Comparison of ENCODE assay signal across 18 cellular contexts in genomic region chr7:68038621-68039314, GRCh38.
A peak's percentile ranks its signal among the peaks of the same experiment; 100 is the strongest.
DNase-seq lines count a peak whose midpoint lies in the region; ATAC-seq, FAIRE-seq and TF ChIP-seq lines count a peak whose summit lies in the region.
"Had no signal": no experiment of that assay in that cellular context is flagged by ENCODE, and none has a peak within 500 bp of the region (broad histone marks: within the 10 kb centered on the region; RNA-seq: fewer than 3 reads in every experiment).

No MANE protein-coding gene starts in this region.

- WGBS in H1 (ENCODE audit: extremely low coverage in 1 of 2, insufficient coverage in 1 of 2, insufficient read length in 1 of 2, insufficient replicate concordance in 2 of 2, low coverage in 1 of 2, low lambda C conversion rate in 2 of 2, missing lambda C conversion rate in 1 of 2), 2 experiments: 93% methylated on average over 4 of the region's 4 CpGs; no CpG with 5 or more reads in 1 of the 2 experiments

- H3K36me3 ChIP-seq in H1 (ENCODE audit: control insufficient read depth in 2 of 4, insufficient read depth in 4 of 4, low read length in 3 of 4): no peaks in the 10 kb centered on the region
- H3K36me3 ChIP-seq: ascending aorta, esophagus squamous epithelium had no signal

- H3K9ac ChIP-seq in H1 (replicated peaks in 1 of 4; ENCODE audit: extremely low read depth in 1 of 4, low read depth in 3 of 4, low read length in 3 of 4): no peak overlapping the region

- no peaks in the 10 kb centered on the region for H3K4me1 ChIP-seq in H1 (replicated peaks in 1 of 4; ENCODE audit: control insufficient read depth in 3 of 4, insufficient read depth in 4 of 4, low read length in 3 of 4)
- H3K4me1 ChIP-seq: ascending aorta, esophagus squamous epithelium had no signal

- H4K5ac ChIP-seq in H1 (ENCODE audit: insufficient read length, low read depth, low read length): no peak overlapping the region

- no peak for FAIRE-seq in H1 (lab: Jason Lieb, UNC)

- H3K9me3 Mint-ChIP-seq in stimulated activated memory B cell treated with anti-CD40 and anti-IgM and Interleukin-4, amounts not matched to agents 10 μg/mL and 1 μg/mL and 100 μg/mL, for 72 hours: peaks cover 5% of the 10 kb centered on the region

- no peak overlapping the region for H4K91ac ChIP-seq in H1 (replicated peaks; ENCODE audit: insufficient read length, low read length)

- H3K4me3 ChIP-seq in H1 (ENCODE audit: extremely low read depth in 1 of 4, insufficient read depth in 2 of 4, low read depth in 3 of 4, low read length in 4 of 4): no peak overlapping the region
- H3K4me3 ChIP-seq: ascending aorta, esophagus squamous epithelium, lung had no signal

- POLR2A ChIA-PET in H1 (lab: Charles Lee; ENCODE audit: partially characterized antibody): no interaction called here

- H3K79me2 ChIP-seq in H1 (ENCODE audit: control insufficient read depth in 1 of 2, insufficient read depth in 2 of 2, low read length in 2 of 2): no peaks in the 10 kb centered on the region

- no peaks in the 10 kb centered on the region; a peak in 1 of 7 replicates for H3K27me3 ChIP-seq in H1 (replicated peaks in 1 of 4; ENCODE audit: control insufficient read depth in 3 of 4, extremely low read depth in 1 of 4, insufficient read depth in 3 of 4, low read length in 3 of 4)
- H3K27me3 ChIP-seq: ascending aorta, esophagus squamous epithelium had no signal

- TF ChIP-seq CTCF in H1 (IDR thresholded peaks at IDR 0.05; ENCODE audit: control extremely low read depth in 1 of 3, insufficient read depth in 1 of 3, low read depth in 1 of 3, low read length in 3 of 3): no peak

- TF ChIP-seq RAD21 in H1 (IDR thresholded peaks at IDR 0.05 in 1 of 2, conservative IDR thresholded peaks at IDR 0.05 in 1 of 2; ENCODE audit: low read depth in 2 of 2, low read length in 2 of 2): no peak

- H2BK120ac ChIP-seq in H1 (replicated peaks; ENCODE audit: low read depth, low read length): no peak overlapping the region

- no peak overlapping the region for H2AK5ac ChIP-seq in H1 (ENCODE audit: low read depth, low read length)

- H2BK15ac ChIP-seq in H1 (ENCODE audit: low read length): no peak overlapping the region

- H2BK12ac ChIP-seq in H1 (ENCODE audit: low read depth, low read length): no peak overlapping the region

- H3K36me3 Mint-ChIP-seq in stimulated activated memory B cell treated with anti-CD40 and anti-IgM and Interleukin-4, amounts not matched to agents 10 μg/mL and 1 μg/mL and 100 μg/mL, for 72 hours: no peaks in the 10 kb centered on the region
- H3K36me3 Mint-ChIP-seq: natural killer cell treated with Interleukin-12 subunit alpha and Interleukin-12 subunit beta and Interleukin-15 and Interleukin-18, amount 100 ng/mL, for 72 hours had no signal

- CTCF ChIA-PET in H1 (lab: Charles Lee; ENCODE audit: partially characterized antibody): no interaction called here

- no peak overlapping the region for H2AFZ ChIP-seq in H1 (ENCODE audit: low read length)

- H3K4me3 Mint-ChIP-seq in stimulated activated memory B cell treated with anti-CD40 and anti-IgM and Interleukin-4, amounts not matched to agents 10 μg/mL and 1 μg/mL and 100 μg/mL, for 72 hours: no peak overlapping the region
- H3K4me3 Mint-ChIP-seq: activated B cell treated with CpG ODN at 0.5 μM for 24 hours; natural killer cell treated with Interleukin-12 subunit alpha and Interleukin-12 subunit beta and Interleukin-15 and Interleukin-18, amount 100 ng/mL, for 72 hours had no signal

- H2BK5ac ChIP-seq in H1 (ENCODE audit: low read depth, low read length): no peak overlapping the region

- H3K27ac ChIP-seq in H1 (ENCODE audit: low read depth, low read length): no peak overlapping the region
- H3K27ac ChIP-seq: ascending aorta, esophagus squamous epithelium had no signal

- no peak for TF ChIP-seq POLR2A in H1 (IDR thresholded peaks at IDR 0.05; ENCODE audit: control extremely low read depth in 1 of 2, low read depth in 2 of 2, low read length in 2 of 2)

- no peak overlapping the region for H3K56ac ChIP-seq in H1 (replicated peaks; ENCODE audit: insufficient read length, low read depth, low read length)

- H3K18ac ChIP-seq in H1 (ENCODE audit: extremely low read depth, low read length): no peak overlapping the region

- no peak overlapping the region for H3K4me2 ChIP-seq in H1 (ENCODE audit: insufficient read depth in 1 of 2, low read depth in 2 of 2, low read length in 2 of 2)

- no peak for ATAC-seq in HG03521 (IDR thresholded peaks at IDR 0.05; ENCODE audit: unreplicated experiment)
- ATAC-seq in stimulated activated memory B cell treated with anti-CD40 and anti-IgM and Interleukin-4, amounts not matched to agents 10 μg/mL and 1 μg/mL and 100 μg/mL, for 72 hours: no peak
- ATAC-seq: natural killer cell treated with Interleukin-12 subunit alpha and Interleukin-12 subunit beta and Interleukin-15 and Interleukin-18, amount 100 ng/mL, for 72 hours had no signal

- no peak for TF ChIP-seq EP300 in H1 (IDR thresholded peaks at IDR 0.05; ENCODE audit: borderline replicate concordance in 1 of 2, low read depth in 2 of 2, low read length in 2 of 2)

- H3K9me3 ChIP-seq in H1 (ENCODE audit: insufficient read depth in 2 of 2, low read depth in 1 of 2, low read length in 1 of 2): 0 out of 4 replicates have a peak, but pooled peaks cover 0 to 2% of the 10 kb centered on the region in 2 experiments
- H3K9me3 ChIP-seq: ascending aorta, esophagus squamous epithelium had no signal

- H3K27me3 Mint-ChIP-seq in stimulated activated memory B cell treated with anti-CD40 and anti-IgM and Interleukin-4, amounts not matched to agents 10 μg/mL and 1 μg/mL and 100 μg/mL, for 72 hours: no peaks in the 10 kb centered on the region
- H3K27me3 Mint-ChIP-seq: activated B cell treated with CpG ODN at 0.5 μM for 24 hours; natural killer cell treated with Interleukin-12 subunit alpha and Interleukin-12 subunit beta and Interleukin-15 and Interleukin-18, amount 100 ng/mL, for 72 hours had no signal

- no peaks in the 10 kb centered on the region for H3K79me1 ChIP-seq in H1 (ENCODE audit: low read depth, low read length)

- no peaks in the 10 kb centered on the region; the same call in 1 of the 2 replicates for H3K23me2 ChIP-seq in H1 (ENCODE audit: low read depth, low read length)

- no peak overlapping the region for H3K27ac Mint-ChIP-seq in stimulated activated memory B cell treated with anti-CD40 and anti-IgM and Interleukin-4, amounts not matched to agents 10 μg/mL and 1 μg/mL and 100 μg/mL, for 72 hours
- H3K27ac Mint-ChIP-seq: activated B cell treated with CpG ODN at 0.5 μM for 24 hours; natural killer cell treated with Interleukin-12 subunit alpha and Interleukin-12 subunit beta and Interleukin-15 and Interleukin-18, amount 100 ng/mL, for 72 hours had no signal

- H4K8ac ChIP-seq in H1 (ENCODE audit: extremely low read depth, insufficient read depth, low read length): no peak overlapping the region

- no peak overlapping the region for H2BK20ac ChIP-seq in H1 (ENCODE audit: low read length)

- no peak overlapping the region for H3K4ac ChIP-seq in H1 (replicated peaks; ENCODE audit: insufficient read length, low read depth, low read length)

- peak; percentile 1 for DNase-seq in GM04503 (ENCODE audit: low read depth)
- peak; percentile 57 for DNase-seq in RKO (ENCODE audit: low spot score)
- no peak for DNase-seq in H1 (ENCODE audit: low read depth in 1 of 2, low spot score in 2 of 2)
- peak; percentile 27 for DNase-seq in mucosa of gallbladder (ENCODE audit: low spot score)
- DNase-seq in hypothalamus (lab: John Stamatoyannopoulos, UW): no peak
- DNase-seq in midbrain (lab: John Stamatoyannopoulos, UW): no peak
- DNase-seq: activated B cell treated with CpG ODN at 0.5 μM for 24 hours, activated gamma-delta T cell, DMS79, esophagus squamous epithelium, MM.1S, NCI-H2029 treated with DMSO at 0.1 percent for 48 hours, NCI-H774 had no signal

- no peak overlapping the region for H3K14ac ChIP-seq in H1 (ENCODE audit: insufficient read length)

- H3K4me1 Mint-ChIP-seq in stimulated activated memory B cell treated with anti-CD40 and anti-IgM and Interleukin-4, amounts not matched to agents 10 μg/mL and 1 μg/mL and 100 μg/mL, for 72 hours: no peaks in the 10 kb centered on the region
- H3K4me1 Mint-ChIP-seq: activated B cell treated with CpG ODN at 0.5 μM for 24 hours had no signal

- H3K23ac ChIP-seq in H1 (ENCODE audit: insufficient read length): no peak overlapping the region

- H4K20me1 ChIP-seq in H1 (replicated peaks in 1 of 2; ENCODE audit: control insufficient read depth in 1 of 2, insufficient read depth in 2 of 2, low read length in 2 of 2): no peaks in the 10 kb centered on the region

TF ChIP-seq in H1, 55 proteins besides CTCF, POLR2A, EP300 and RAD21:
- TF ChIP-seq BACH1 (IDR thresholded peaks at IDR 0.05; ENCODE audit: low read length): 0 out of 2 replicates have a peak, but pooled peaks have one; percentile 35
- no peak for TF ChIP-seq NRF1 (IDR thresholded peaks at IDR 0.05; ENCODE audit: low read depth, low read length)

Comparison
In these comparisons a context has a peak if more than half of its experiments do, and no peak if none do; other contexts are left out.
1. DNase-seq: peak in GM04503 (single experiment), RKO (single experiment) and mucosa of gallbladder (single experiment); none in H1 (0 of 2), hypothalamus (0 of 51) and midbrain (single experiment).